ENCODE assay signal across 8 cellular contexts in genomic region chr1:167454929-167455785, GRCh38.
DNase-seq lines count a peak whose midpoint lies in the region; ATAC-seq and TF ChIP-seq lines count a peak whose summit lies in the region.

No MANE protein-coding gene starts in this region.

- peak; percentile 62 for ATAC-seq in GM19328 (IDR thresholded peaks at IDR 0.05; ENCODE audit: unreplicated experiment)
- ATAC-seq in HG03558 (IDR thresholded peaks at IDR 0.05; ENCODE audit: extremely low read depth, unreplicated experiment), result peak; percentile 51
- peak; percentile 74 for ATAC-seq in foreskin keratinocyte

- H3K4me1 ChIP-seq in foreskin keratinocyte, result no peaks in the 10 kb centered on the region
- peaks cover 13% of the 10 kb centered on the region for H3K4me1 ChIP-seq in neuron (ENCODE audit: insufficient read depth, low read length)
- H3K4me1 ChIP-seq in testis, result no peaks in the 10 kb centered on the region

- no peak overlapping the region for H2AFZ ChIP-seq in neuron (ENCODE audit: low read depth, low read length)

- TF ChIP-seq CTCF in foreskin keratinocyte (conservative IDR thresholded peaks at IDR 0.05), result no peak
- TF ChIP-seq CTCF in testis (IDR thresholded peaks at IDR 0.05), result no peak

- H3K4me3 ChIP-seq in neuron (ENCODE audit: low read length) (peak overlapping the region; percentile 15), testis (peak overlapping the region; percentile 61 to 75)

- H3K27ac ChIP-seq in foreskin keratinocyte, result peak overlapping the region; percentile 63
- peak overlapping the region; percentile 72 to 73 for H3K27ac ChIP-seq in testis

- peak in 11 of 14 donors; percentile 18 to 56 (median 52) for DNase-seq in C1 segment of cervical spinal cord (lab: John Stamatoyannopoulos, UW)
- DNase-seq in RKO (ENCODE audit: low spot score), result peak; percentile 56
- peak; percentile 76 for DNase-seq in activated effector memory CD4-positive, alpha-beta T cell treated with Interleukin-2 at 50 U/mL for 16 hours
- DNase-seq in foreskin keratinocyte, result peak in 1 of 2 donors; percentile 9
- peak; percentile 63 for DNase-seq in testis

- H3K36me3 ChIP-seq in neuron (ENCODE audit: insufficient read depth, low read length) (no peaks in the 10 kb centered on the region), testis (ENCODE audit: low read depth, missing control alignments) (no peaks in the 10 kb centered on the region)

- H3K27me3 ChIP-seq in foreskin keratinocyte (peaks cover 7% of the 10 kb centered on the region), neuron (ENCODE audit: insufficient read depth, low read length) (no peaks in the 10 kb centered on the region), testis (no peaks in the 10 kb centered on the region)

- 0% methylated on average over 51 to 55 of the region's 83 CpGs for WGBS in testis, 2 donors

- intact Hi-C loops in testis (cut with DNase I; ENCODE audit: low total_unique reads), result no loop called here

- TF ChIP-seq POLR2A in testis (IDR thresholded peaks at IDR 0.05), result no peak

- H3K9me3 ChIP-seq in neuron (ENCODE audit: low read length) (no peaks in the 10 kb centered on the region), testis (no peaks in the 10 kb centered on the region)
